In the genomic region with DNA sequence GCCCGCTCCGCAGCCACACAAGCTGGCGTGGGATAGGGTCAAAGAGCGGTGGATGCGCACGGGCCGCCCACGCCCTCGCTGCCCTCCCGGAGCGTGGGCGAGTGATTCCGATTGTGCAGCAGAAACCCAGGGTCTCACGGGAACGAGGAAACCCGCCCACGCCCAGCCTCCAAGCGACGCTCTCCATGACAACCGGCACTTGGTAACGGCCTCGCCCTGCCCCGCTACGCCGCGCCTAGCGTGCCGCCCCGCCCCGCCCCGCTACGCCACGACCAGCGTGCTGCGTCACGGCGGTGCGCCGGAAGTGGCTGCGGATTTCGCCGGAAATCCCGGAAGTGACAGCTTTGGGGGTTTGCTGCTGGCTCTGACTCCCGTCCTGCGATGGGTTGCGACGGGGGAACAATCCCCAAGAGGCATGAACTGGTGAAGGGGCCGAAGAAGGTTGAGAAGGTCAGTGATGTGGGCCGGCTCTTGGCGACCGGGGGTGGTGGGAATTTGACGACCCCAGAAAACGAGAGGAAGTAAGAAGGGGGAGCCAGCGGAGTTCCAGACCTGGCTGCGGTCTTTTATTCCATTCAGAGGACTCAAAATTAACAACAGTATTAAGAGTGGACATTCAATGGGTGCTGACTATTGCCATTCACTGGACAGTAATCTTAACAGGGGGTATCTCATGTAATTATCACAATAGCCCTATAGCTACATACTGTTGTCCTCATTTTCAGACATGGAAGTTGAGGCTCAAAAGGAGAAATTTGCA, we compare ENCODE assay signal across 8 cellular contexts. TPM values are rescaled to one million over a fixed set of nuclear protein-coding genes. Genes with fewer than 3 reads are reported as not detected.
A peak's percentile ranks its signal among the peaks of the same experiment; 100 is the strongest.
DNase-seq lines count a peak whose midpoint lies in the region; ATAC-seq and TF ChIP-seq lines count a peak whose summit lies in the region.

A gene with protein sequence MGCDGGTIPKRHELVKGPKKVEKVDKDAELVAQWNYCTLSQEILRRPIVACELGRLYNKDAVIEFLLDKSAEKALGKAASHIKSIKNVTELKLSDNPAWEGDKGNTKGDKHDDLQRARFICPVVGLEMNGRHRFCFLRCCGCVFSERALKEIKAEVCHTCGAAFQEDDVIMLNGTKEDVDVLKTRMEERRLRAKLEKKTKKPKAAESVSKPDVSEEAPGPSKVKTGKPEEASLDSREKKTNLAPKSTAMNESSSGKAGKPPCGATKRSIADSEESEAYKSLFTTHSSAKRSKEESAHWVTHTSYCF (plus strand): TSS at position 311 of the 760 bp plus-strand sequence. CDS start 71 bp downstream, at position 382.

- no peaks in the 10 kb centered on the region for H3K9me3 Mint-ChIP-seq in activated T-helper 17 cell treated with anti-CD3 and anti-CD28 coated beads, Interleukin-2, amount 50 U/mL, for 72 hours
- no peaks in the 10 kb centered on the region for H3K9me3 Mint-ChIP-seq in naive thymus-derived CD8-positive, alpha-beta T cell
- no peaks in the 10 kb centered on the region for H3K9me3 Mint-ChIP-seq in stimulated activated naive B cell treated with anti-CD40 and anti-IgM and Interleukin-4, amounts not matched to agents 10 μg/mL and 1 μg/mL and 100 μg/mL, for 72 hours

- peak; percentile 100 for ATAC-seq in activated T-helper 17 cell treated with anti-CD3 and anti-CD28 coated beads, Interleukin-2, amount 50 U/mL, for 72 hours (replicated peaks)
- ATAC-seq in naive thymus-derived CD8-positive, alpha-beta T cell = peak; percentile 96 to 97
- ATAC-seq in stimulated activated naive B cell treated with anti-CD40 and anti-IgM and Interleukin-4, amounts not matched to agents 10 μg/mL and 1 μg/mL and 100 μg/mL, for 72 hours (replicated peaks) = peak; percentile 98

- peaks cover 14% of the 10 kb centered on the region for H3K4me1 Mint-ChIP-seq in activated T-helper 17 cell treated with anti-CD3 and anti-CD28 coated beads, Interleukin-2, amount 50 U/mL, for 72 hours
- peaks cover 19 to 56% (median 45%) of the 10 kb centered on the region in 4 donors for H3K4me1 Mint-ChIP-seq in naive thymus-derived CD8-positive, alpha-beta T cell
- H3K4me1 Mint-ChIP-seq in stimulated activated naive B cell treated with anti-CD40 and anti-IgM and Interleukin-4, amounts not matched to agents 10 μg/mL and 1 μg/mL and 100 μg/mL, for 72 hours = peaks cover 20 to 30% of the 10 kb centered on the region in 2 donors

- POLR2A ChIA-PET in RWPE1 (lab: Yijun Ruan, JAX; ENCODE audit: low non-redundant PET) = no interaction called here
- POLR2A ChIA-PET in naive thymus-derived CD8-positive, alpha-beta T cell (lab: Charles Lee) = interaction anchor here (0.8 to 2.9 kb wide), 8 partner anchors 17 to 110 kb away, joined by 3 to 19 read pairs (median 5); partner anchors contain the start of genes AURKA, CASS4, CSTF1 and FAM210B

- CTCF ChIA-PET in RWPE1 (lab: Yijun Ruan, JAX) = interaction anchor here (0.6 kb wide), 1 partner anchor 27 kb away, joined by 3 read pairs; no protein-coding TSS in a partner anchor

- peaks cover 48% of the 10 kb centered on the region for H3K36me3 Mint-ChIP-seq in activated T-helper 17 cell treated with anti-CD3 and anti-CD28 coated beads, Interleukin-2, amount 50 U/mL, for 72 hours (ENCODE audit: low read depth)
- H3K36me3 Mint-ChIP-seq in naive thymus-derived CD8-positive, alpha-beta T cell = peaks cover 0 to 21% (median 0%) of the 10 kb centered on the region in 3 donors
- H3K36me3 Mint-ChIP-seq in stimulated activated naive B cell treated with anti-CD40 and anti-IgM and Interleukin-4, amounts not matched to agents 10 μg/mL and 1 μg/mL and 100 μg/mL, for 72 hours = peaks cover 8 to 15% of the 10 kb centered on the region in 2 donors

- DNase-seq in EH (ENCODE audit: low read depth) (peak; percentile 92), GOT3 (lab: John Stamatoyannopoulos, UW) (peak; percentile 95), LHCN-M2 (ENCODE audit: low read depth) (peak; percentile 94), RWPE1 (ENCODE audit: low spot score) (peak; percentile 94), fibroblast of mammary gland (ENCODE audit: low read depth) (peak; percentile 98)
- DNase-seq in naive thymus-derived CD8-positive, alpha-beta T cell = peak; percentile 94 to 99 (median 96)
- DNase-seq in stimulated activated naive B cell treated with anti-CD40 and anti-IgM and Interleukin-4, amounts not matched to agents 10 μg/mL and 1 μg/mL and 100 μg/mL, for 72 hours = peak; percentile 97

- peak within 1 kb of the TSS; percentile 61 for H3K27ac ChIP-seq in RWPE1

- peak within 1 kb of the TSS; percentile 99 for H3K4me3 ChIP-seq in fibroblast of mammary gland (ENCODE audit: control insufficient read depth, low read depth, low read length)

- no peaks in the 10 kb centered on the region for H3K27me3 Mint-ChIP-seq in activated T-helper 17 cell treated with anti-CD3 and anti-CD28 coated beads, Interleukin-2, amount 50 U/mL, for 72 hours
- no peaks in the 10 kb centered on the region for H3K27me3 Mint-ChIP-seq in naive thymus-derived CD8-positive, alpha-beta T cell
- no peaks in the 10 kb centered on the region for H3K27me3 Mint-ChIP-seq in stimulated activated naive B cell treated with anti-CD40 and anti-IgM and Interleukin-4, amounts not matched to agents 10 μg/mL and 1 μg/mL and 100 μg/mL, for 72 hours

- TF ChIP-seq CTCF in RWPE1 (conservative IDR thresholded peaks at IDR 0.05; ENCODE audit: low read depth) (no peak), fibroblast of mammary gland (conservative IDR thresholded peaks at IDR 0.05; ENCODE audit: control insufficient read depth, insufficient read depth, low read depth, low read length) (no peak)

- peak within 1 kb of the TSS; percentile 96 for H3K4me3 Mint-ChIP-seq in activated T-helper 17 cell treated with anti-CD3 and anti-CD28 coated beads, Interleukin-2, amount 50 U/mL, for 72 hours
- H3K4me3 Mint-ChIP-seq in naive thymus-derived CD8-positive, alpha-beta T cell = peak within 1 kb of the TSS; percentile 96 to 100 (median 99)
- H3K4me3 Mint-ChIP-seq in stimulated activated naive B cell treated with anti-CD40 and anti-IgM and Interleukin-4, amounts not matched to agents 10 μg/mL and 1 μg/mL and 100 μg/mL, for 72 hours = peak within 1 kb of the TSS; percentile 90 to 99

- peak within 1 kb of the TSS; percentile 99 for H3K27ac Mint-ChIP-seq in activated T-helper 17 cell treated with anti-CD3 and anti-CD28 coated beads, Interleukin-2, amount 50 U/mL, for 72 hours
- H3K27ac Mint-ChIP-seq in naive thymus-derived CD8-positive, alpha-beta T cell = peak within 1 kb of the TSS; percentile 97 to 100 (median 100)
- peak within 1 kb of the TSS; percentile 99 for H3K27ac Mint-ChIP-seq in stimulated activated naive B cell treated with anti-CD40 and anti-IgM and Interleukin-4, amounts not matched to agents 10 μg/mL and 1 μg/mL and 100 μg/mL, for 72 hours

RNA-seq across cellular contexts. Expression of the gene that starts here (rescaled TPM):
- total RNA-seq in LHCN-M2 (2014; rRNA removed) = 77.2 and 81.4 TPM in 2 replicates
- polyA plus RNA-seq in LHCN-M2 (2012) = 123 TPM
- total RNA-seq in activated T-helper 17 cell treated with anti-CD3 and anti-CD28 coated beads, Interleukin-2, amount 50 U/mL, for 72 hours = 10 to 100 TPM; 62.4 to 80.0 TPM
- 10 to 100 TPM; 65.1 to 69.0 TPM for total RNA-seq in naive thymus-derived CD8-positive, alpha-beta T cell
- 100 to 1,000 TPM; 121 to 147 (median 138) TPM for polyA plus RNA-seq in naive thymus-derived CD8-positive, alpha-beta T cell

Comparison
In these comparisons a context has a peak if more than half of its experiments do, and no peak if none do; other contexts are left out.
1. Peak in every context shown above with its lines: DNase-seq, ATAC-seq, H3K4me3 ChIP-seq and H3K27ac ChIP-seq.